ENCODE assay signal across 30 cellular contexts in genomic region chr13:19575230-19575629, GRCh38. TPM values are rescaled to one million over a fixed set of nuclear protein-coding genes. Genes with fewer than 3 reads are reported as not detected.
"Had no signal": no experiment of that assay in that cellular context is flagged by ENCODE, and none has a peak within 500 bp of the region (broad histone marks: within the 10 kb centered on the region; RNA-seq: fewer than 3 reads in every experiment).

No MANE protein-coding gene starts in this region.

- H3K4me3 Mint-ChIP-seq: mesothelial cell of epicardium, naive B cell had no signal

- H3K36me3 Mint-ChIP-seq: mesothelial cell of epicardium, naive B cell had no signal

- FAIRE-seq: colon, islet of Langerhans, keratinocyte had no signal

- H3K9me3 ChIP-seq: esophagus squamous epithelium, gastrocnemius medialis, heart right ventricle, left ventricle myocardium inferior, lower lobe of right lung, mucosa of descending colon had no signal

- H3K36me3 ChIP-seq: esophagus squamous epithelium, gastrocnemius medialis, heart right ventricle, left ventricle myocardium inferior, lower lobe of right lung had no signal

- H3K27ac Mint-ChIP-seq: mesothelial cell of epicardium, naive B cell had no signal

- H3K4me1 Mint-ChIP-seq: mesothelial cell of epicardium, naive B cell had no signal

- H3K27me3 ChIP-seq: dorsolateral prefrontal cortex, esophagus squamous epithelium, gastrocnemius medialis had no signal

- H3K27ac ChIP-seq: coronary artery, dorsolateral prefrontal cortex, epithelial cell of prostate, esophagus squamous epithelium, gastrocnemius medialis, heart right ventricle, left ventricle myocardium inferior, lower lobe of right lung had no signal

- ATAC-seq: esophagus mucosa, gastrocnemius medialis, heart right ventricle, left cardiac atrium, lower lobe of right lung, mucosa of descending colon had no signal

- H3K4me3 ChIP-seq: coronary artery, dorsolateral prefrontal cortex, esophagus squamous epithelium, gastrocnemius medialis, heart right ventricle, left ventricle myocardium inferior, lower lobe of right lung, mucosa of descending colon had no signal

- H3K4me1 ChIP-seq: esophagus squamous epithelium, gastrocnemius medialis, heart right ventricle, left ventricle myocardium inferior, lower lobe of right lung had no signal

- DNase-seq: dermis blood vessel endothelial cell; dorsolateral prefrontal cortex; effector CD4-positive, alpha-beta T cell; effector memory CD4-positive, alpha-beta T cell; erythroblast; esophagus squamous epithelium; foreskin fibroblast; foreskin melanocyte; gastrocnemius medialis; glutamatergic neuron; head of caudate nucleus; heart right ventricle; hippocampal formation; left cardiac atrium; left ventricle myocardium inferior; lower lobe of right lung; mesenchymal stem cell; mucosa of descending colon; naive B cell had no signal

RNA-seq across cellular contexts. Expression of gene TPTE2, which starts 13.9 kb away (rescaled TPM):
- total RNA-seq: dermis blood vessel endothelial cell, esophagus mucosa, esophagus squamous epithelium, gastrocnemius medialis, glomerular endothelial cell, heart right ventricle, left cardiac atrium, left ventricle myocardium inferior, lower leg skin, lower lobe of right lung, lung microvascular endothelial cell, mucosa of descending colon, myocyte had no signal
- polyA plus RNA-seq: heart right ventricle, keratinocyte had no signal
